Comparison of ENCODE assay signal across 13 cellular contexts in genomic region chr18:46386788-46387187, GRCh38.
DNase-seq lines count a peak whose midpoint lies in the region; ATAC-seq and TF ChIP-seq lines count a peak whose summit lies in the region.
"Had no signal": no experiment of that assay in that cellular context is flagged by ENCODE, and none has a peak within 500 bp of the region (broad histone marks: within the 10 kb centered on the region; RNA-seq: fewer than 3 reads in every experiment).

No MANE protein-coding gene starts in this region.

- WGBS in esophagus muscularis mucosa, result 24% methylated on average over 5 of the region's 5 CpGs
- WGBS in suprapubic skin, result 19% methylated on average over 5 of the region's 5 CpGs

- peak overlapping the region; percentile 9; the same call in 1 of the 2 replicates for H3K27ac ChIP-seq in SJSA1
- peak overlapping the region; percentile 9 to 60 (median 52) for H3K27ac ChIP-seq in esophagus muscularis mucosa (replicated peaks in 1 of 4)
- H3K27ac ChIP-seq in suprapubic skin, result peak overlapping the region; percentile 71

- no peak for TF ChIP-seq POLR2A in esophagus muscularis mucosa (IDR thresholded peaks at IDR 0.05; ENCODE audit: low read depth)
- TF ChIP-seq POLR2A in suprapubic skin (IDR thresholded peaks at IDR 0.05), result no peak

- TF ChIP-seq CTCF in esophagus muscularis mucosa (IDR thresholded peaks at IDR 0.05), result no peak
- no peak for TF ChIP-seq CTCF in suprapubic skin (IDR thresholded peaks at IDR 0.05)

- no peaks in the 10 kb centered on the region for H3K36me3 ChIP-seq in SJSA1
- H3K36me3 ChIP-seq in esophagus muscularis mucosa, result no peaks in the 10 kb centered on the region
- H3K36me3 ChIP-seq in suprapubic skin, result no peaks in the 10 kb centered on the region
- H3K36me3 ChIP-seq: stomach had no signal

- H3K9me3 ChIP-seq in SJSA1 (replicated peaks) (no peaks in the 10 kb centered on the region), esophagus muscularis mucosa (no peaks in the 10 kb centered on the region), suprapubic skin (no peaks in the 10 kb centered on the region)
- H3K9me3 ChIP-seq: stomach had no signal

- intact Hi-C loops in esophagus muscularis mucosa (cut with DNase I), result no loop called here

- H3K4me3 ChIP-seq in SJSA1 (no peak overlapping the region), esophagus muscularis mucosa (no peak overlapping the region), suprapubic skin (no peak overlapping the region)
- H3K4me3 ChIP-seq: stomach had no signal

- TF ChIP-seq EP300 in esophagus muscularis mucosa (IDR thresholded peaks at IDR 0.05) (no peak), suprapubic skin (IDR thresholded peaks at IDR 0.05) (no peak)

- no peak for ATAC-seq in HG03095 (IDR thresholded peaks at IDR 0.05; ENCODE audit: unreplicated experiment)
- ATAC-seq in GM19455 (IDR thresholded peaks at IDR 0.05; ENCODE audit: unreplicated experiment), result no peak
- no peak for ATAC-seq in GM18517 (IDR thresholded peaks at IDR 0.05; ENCODE audit: unreplicated experiment)
- ATAC-seq: activated T-cell treated with anti-CD3 and anti-CD28 coated beads, Interleukin-2, amount 50 U/mL, for 4 hours had no signal

- H3K4me1 ChIP-seq in SJSA1 (replicated peaks), result peaks cover 22% of the 10 kb centered on the region
- peaks cover 19 to 28% (median 24%) of the 10 kb centered on the region in 4 donors for H3K4me1 ChIP-seq in esophagus muscularis mucosa
- H3K4me1 ChIP-seq in suprapubic skin, result peaks cover 26% of the 10 kb centered on the region

- no peak for DNase-seq in SJSA1 (ENCODE audit: low read depth in 1 of 2, low spot score in 2 of 2)
- no peak for DNase-seq in esophagus muscularis mucosa (ENCODE audit: extremely low spot score)
- peak; percentile 8 for DNase-seq in middle frontal gyrus (ENCODE audit: extremely low spot score, low spot score)
- DNase-seq in suprapubic skin (ENCODE audit: low spot score in 2 of 2), result no peak
- DNase-seq in mesenteric fat pad (ENCODE audit: low spot score), result no peak
- DNase-seq: activated T-cell treated with anti-CD3 and anti-CD28 coated beads, Interleukin-2, amount 50 U/mL, for 4 hours; CD4-positive, CD25-positive, alpha-beta regulatory T cell; GF-D8; mesenchymal stem cell; stomach had no signal

- H3K27me3 ChIP-seq in SJSA1 (replicated peaks) (no peaks in the 10 kb centered on the region), esophagus muscularis mucosa (no peaks in the 10 kb centered on the region), suprapubic skin (no peaks in the 10 kb centered on the region)
- H3K27me3 ChIP-seq: stomach had no signal

Comparison
In these comparisons a context has a peak if more than half of its experiments do, and no peak if none do; other contexts are left out.
1. H3K27ac ChIP-seq: peak in every context shown above with its lines; median percentile 71 in suprapubic skin; 52 in esophagus muscularis mucosa; 9 in SJSA1.